In the genomic region with DNA sequence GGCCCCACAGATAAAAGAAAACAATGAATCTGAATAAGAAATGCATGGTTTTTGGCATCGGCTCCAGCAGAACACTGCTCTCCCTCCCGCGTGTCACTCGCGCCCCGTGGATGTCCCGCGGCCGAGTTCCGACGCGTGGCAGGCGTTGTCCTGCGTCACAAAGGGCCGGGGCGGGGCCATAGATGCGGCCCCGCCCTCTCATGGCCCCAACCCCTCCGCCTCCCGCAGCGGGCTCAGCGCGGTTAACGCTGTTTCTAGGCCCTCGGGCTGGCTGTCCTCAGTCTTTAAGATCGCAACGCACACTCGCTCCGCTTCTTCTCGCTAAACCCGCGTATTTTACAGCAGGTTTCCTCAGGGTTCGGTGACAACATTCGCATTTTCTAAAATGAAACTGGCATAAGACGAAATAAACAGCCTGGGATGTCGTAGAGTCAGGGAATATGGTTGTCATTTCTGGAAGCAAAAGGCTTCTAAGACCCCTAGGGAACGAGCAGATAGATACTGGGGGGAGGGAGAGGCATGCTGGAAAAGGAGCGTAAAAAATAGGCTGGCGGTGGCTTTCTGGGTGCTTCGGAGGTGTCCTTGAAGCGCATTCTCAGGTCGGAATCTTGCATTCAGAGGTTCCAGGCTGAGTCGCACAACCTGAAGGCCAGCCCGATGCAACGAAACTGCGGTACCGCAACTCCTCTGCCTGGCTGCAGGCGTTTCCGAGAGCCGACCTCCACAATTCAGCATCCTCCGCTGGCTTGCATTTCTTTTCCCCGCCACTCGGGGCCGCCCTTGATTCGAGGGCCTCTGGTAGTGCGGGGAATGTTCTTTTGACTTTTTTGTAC, we compare ENCODE assay signal across 8 cellular contexts. TPM values are rescaled to one million over a fixed set of nuclear protein-coding genes. Genes with fewer than 3 reads are reported as not detected.
DNase-seq lines count a peak whose midpoint lies in the region; FAIRE-seq and TF ChIP-seq lines count a peak whose summit lies in the region.

A gene with protein sequence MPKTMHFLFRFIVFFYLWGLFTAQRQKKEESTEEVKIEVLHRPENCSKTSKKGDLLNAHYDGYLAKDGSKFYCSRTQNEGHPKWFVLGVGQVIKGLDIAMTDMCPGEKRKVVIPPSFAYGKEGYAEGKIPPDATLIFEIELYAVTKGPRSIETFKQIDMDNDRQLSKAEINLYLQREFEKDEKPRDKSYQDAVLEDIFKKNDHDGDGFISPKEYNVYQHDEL (minus strand): TSS at position 159 of the 833 bp plus-strand sequence. CDS start 101 bp downstream, at position 58.

- no peak within 1 kb of the TSS for H4K8ac ChIP-seq in H9 (replicated peaks; ENCODE audit: insufficient read length, low read depth, low read length)
- no peak within 1 kb of the TSS for H4K8ac ChIP-seq in neuronal stem cell (ENCODE audit: low read depth, low read length)

- H3K56ac ChIP-seq in H9 (ENCODE audit: insufficient read length, low read depth, low read length) = no peak within 1 kb of the TSS

- WGBS in H9 (ENCODE audit: extremely low coverage, insufficient read length, low lambda C conversion rate) = no CpG with 5 or more reads among the region's 56 CpGs
- no CpG with 5 or more reads among the region's 56 CpGs for WGBS in neuronal stem cell (ENCODE audit: extremely low coverage in 2 of 2, insufficient read length in 2 of 2, insufficient replicate concordance in 1 of 2), 2 donors

- no peak within 1 kb of the TSS for H2BK120ac ChIP-seq in H9 (ENCODE audit: low read depth, low read length, poor library complexity, severe bottlenecking)
- no peak within 1 kb of the TSS for H2BK120ac ChIP-seq in neuronal stem cell (ENCODE audit: low read depth, low read length)

- H3K23ac ChIP-seq in H9 (ENCODE audit: insufficient read length, low read depth, low read length) (no peak within 1 kb of the TSS), neuronal stem cell (ENCODE audit: low read depth, low read length, poor library complexity) (peak within 1 kb of the TSS; percentile 69)

- peak within 1 kb of the TSS; percentile 91 to 97 for H3K4me3 Mint-ChIP-seq in H9

- H3F3A ChIP-seq in MM.1S (ENCODE audit: insufficient read depth, low read length) = peaks cover 25% of the 10 kb centered on the region

- H2BK20ac ChIP-seq in H9 (ENCODE audit: low read depth, low read length, poor library complexity, severe bottlenecking) = no peak within 1 kb of the TSS

- H4K91ac ChIP-seq in H9 (ENCODE audit: insufficient read length, low read depth, low read length) = no peak within 1 kb of the TSS
- H4K91ac ChIP-seq in neuronal stem cell (ENCODE audit: low read depth, low read length, poor library complexity) = no peak within 1 kb of the TSS

- H4K20me1 ChIP-seq in H9 (ENCODE audit: control insufficient read depth, insufficient read depth, insufficient read length) (no peaks in the 10 kb centered on the region), MM.1S (ENCODE audit: insufficient read depth, low read length) (no peaks in the 10 kb centered on the region)

- H3K4me1 ChIP-seq in H9 (ENCODE audit: insufficient read depth, low read length) = peaks cover 3% of the 10 kb centered on the region; the same call in 1 of the 2 replicates
- peaks cover 25% of the 10 kb centered on the region for H3K4me1 ChIP-seq in MM.1S (ENCODE audit: low read length)
- peaks cover 0 to 4% of the 10 kb centered on the region in 2 donors for H3K4me1 ChIP-seq in neuronal stem cell (ENCODE audit: control insufficient read depth in 2 of 2, insufficient read depth in 1 of 2, low read depth in 1 of 2, low read length in 2 of 2)

- H4K5ac ChIP-seq in H9 (ENCODE audit: insufficient read length, low read depth, low read length) = peak within 1 kb of the TSS; percentile 12

- H2AK5ac ChIP-seq in H9 (ENCODE audit: insufficient read length, low read length) = no peak within 1 kb of the TSS
- H2AK5ac ChIP-seq in neuronal stem cell (ENCODE audit: low read depth, low read length) = no peak within 1 kb of the TSS

- peaks cover 20 to 27% of the 10 kb centered on the region in 2 experiments for H3K4me1 Mint-ChIP-seq in H9

- peak; percentile 93 for DNase-seq in G401 (ENCODE audit: low spot score)
- DNase-seq in H9 = peak; percentile 85
- peak; percentile 88 for DNase-seq in MM.1S
- peak; percentile 89 for DNase-seq in SIG-M5 treated with dmso at 0.1 percent for 504 hours (lab: John Stamatoyannopoulos, UW; ENCODE audit: unreplicated experiment)
- DNase-seq in activated naive CD4-positive, alpha-beta T cell (lab: John Stamatoyannopoulos, UW) = peak; percentile 48 to 81 (median 61)
- peak; percentile 80 to 81 for DNase-seq in frontal cortex (ENCODE audit: low spot score in 2 of 2)
- peak; percentile 77 for DNase-seq in neuronal stem cell (ENCODE audit: low spot score)

- H2BK5ac ChIP-seq in H9 (ENCODE audit: insufficient read length, low read length) (no peak within 1 kb of the TSS), neuronal stem cell (ENCODE audit: low read length) (no peak within 1 kb of the TSS)

- H3K23me2 ChIP-seq in H9 (ENCODE audit: insufficient read length, low read depth, low read length, poor library complexity, severe bottlenecking) = peaks cover 11% of the 10 kb centered on the region

- H3K79me1 ChIP-seq in H9 (ENCODE audit: insufficient read depth, low read depth, low read length, poor library complexity, severe bottlenecking) (peaks cover under 1% of the 10 kb centered on the region), neuronal stem cell (ENCODE audit: low read depth, low read length) (no peaks in the 10 kb centered on the region)

- no peak within 1 kb of the TSS for H3T11ph ChIP-seq in H9 (ENCODE audit: low read length)

- peak; percentile 74 for TF ChIP-seq CTCF in H9 (conservative IDR thresholded peaks at IDR 0.05)
- peak; percentile 87 for TF ChIP-seq CTCF in MM.1S (IDR thresholded peaks at IDR 0.05; ENCODE audit: low read length)
- TF ChIP-seq CTCF in subcutaneous adipose tissue (IDR thresholded peaks at IDR 0.05; ENCODE audit: low read depth) = no peak

- no peak within 1 kb of the TSS for H2BK15ac ChIP-seq in H9 (ENCODE audit: low read depth, low read length)
- no peak within 1 kb of the TSS for H2BK15ac ChIP-seq in neuronal stem cell (ENCODE audit: low read length)

- no peaks in the 10 kb centered on the region; a peak in 1 of 5 replicates for H3K9me3 Mint-ChIP-seq in H9

- H2AFZ ChIP-seq in H9 (ENCODE audit: low read length) (peak within 1 kb of the TSS; percentile 96), MM.1S (ENCODE audit: low read length) (peak within 1 kb of the TSS; percentile 81), neuronal stem cell (ENCODE audit: low read length) (peak within 1 kb of the TSS; percentile 82)

- H3K4ac ChIP-seq in H9 (ENCODE audit: low read depth, low read length) (no peak within 1 kb of the TSS), neuronal stem cell (ENCODE audit: low read length) (no peak within 1 kb of the TSS)

- H3K9me2 ChIP-seq in MM.1S (replicated peaks; ENCODE audit: insufficient read depth, low read length) = no peaks in the 10 kb centered on the region

- H3K27ac ChIP-seq in H9 (ENCODE audit: insufficient read length, low read depth, low read length) (no peak within 1 kb of the TSS), MM.1S (ENCODE audit: low read length) (peak within 1 kb of the TSS; percentile 85), neuronal stem cell (replicated peaks; ENCODE audit: low read length) (peak within 1 kb of the TSS; percentile 68)

- H3K27me3 ChIP-seq in H9 (ENCODE audit: insufficient read depth, low read length) (no peaks in the 10 kb centered on the region), MM.1S (replicated peaks; ENCODE audit: insufficient read depth, low read length) (no peaks in the 10 kb centered on the region), neuronal stem cell (ENCODE audit: control insufficient read depth in 3 of 3, insufficient read depth in 3 of 3, low read depth in 1 of 3, low read length in 3 of 3) (no peaks in the 10 kb centered on the region)

- no peaks in the 10 kb centered on the region for H3K9me3 ChIP-seq in H9 (ENCODE audit: control insufficient read depth, low read depth, low read length)
- no peaks in the 10 kb centered on the region for H3K9me3 ChIP-seq in MM.1S (replicated peaks; ENCODE audit: insufficient read depth, low read length)
- H3K9me3 ChIP-seq in neuronal stem cell (replicated peaks in 1 of 2; ENCODE audit: control insufficient read depth in 2 of 2, insufficient read depth in 1 of 2, low read depth in 1 of 2, low read length in 2 of 2) = no peaks in the 10 kb centered on the region

- peak within 1 kb of the TSS; percentile 82; the same call in 1 of the 2 replicates for H3K14ac ChIP-seq in H9 (ENCODE audit: insufficient read depth, low read length)
- no peak within 1 kb of the TSS for H3K14ac ChIP-seq in neuronal stem cell (ENCODE audit: low read length)

- H3K27ac Mint-ChIP-seq in H9 = peak within 1 kb of the TSS; percentile 86 to 98 (median 97)

- H3K36me3 ChIP-seq in MM.1S (replicated peaks; ENCODE audit: insufficient read depth, low read length) (no peaks in the 10 kb centered on the region), neuronal stem cell (replicated peaks in 1 of 2; ENCODE audit: control insufficient read depth in 2 of 2, insufficient read depth in 2 of 2, low read length in 2 of 2) (peaks cover 0 to 10% of the 10 kb centered on the region in 2 donors)

- H3K27me3 Mint-ChIP-seq in H9 (ENCODE audit: low read depth) = no peaks in the 10 kb centered on the region; the same call in 1 of the 2 replicates

- in situ Hi-C loops in G401 (cut with HindIII; ENCODE audit: low sequenced_read_pairs) = no loop called here

- H3K4me2 ChIP-seq in H9 (ENCODE audit: insufficient read depth, insufficient read length, low read length) = peak within 1 kb of the TSS; percentile 98
- peak within 1 kb of the TSS; percentile 63 for H3K4me2 ChIP-seq in MM.1S (ENCODE audit: low read depth, low read length)
- H3K4me2 ChIP-seq in neuronal stem cell (ENCODE audit: insufficient read depth, low read length, poor library complexity, severe bottlenecking) = peak within 1 kb of the TSS; percentile 92

- H3K18ac ChIP-seq in H9 (ENCODE audit: insufficient read length, low read depth, low read length) (peak within 1 kb of the TSS; percentile 83), neuronal stem cell (ENCODE audit: low read length) (peak within 1 kb of the TSS; percentile 38)

- peak within 1 kb of the TSS; percentile 87 for H3K9ac ChIP-seq in H9 (ENCODE audit: extremely low read depth, insufficient read length, low read length)
- H3K9ac ChIP-seq in MM.1S (ENCODE audit: low read length) = peak within 1 kb of the TSS; percentile 73
- H3K9ac ChIP-seq in neuronal stem cell (ENCODE audit: low read depth, low read length, poor library complexity) = peak within 1 kb of the TSS; percentile 79

- H3K36me3 Mint-ChIP-seq in H9 (ENCODE audit: insufficient read depth in 1 of 3, low read depth in 3 of 3) = no peaks in the 10 kb centered on the region

- H2BK12ac ChIP-seq in H9 (ENCODE audit: insufficient read length, low read depth, low read length) (no peak within 1 kb of the TSS), neuronal stem cell (ENCODE audit: low read length) (no peak within 1 kb of the TSS)

- peak within 1 kb of the TSS; percentile 73 for H3K4me3 ChIP-seq in MM.1S (ENCODE audit: low read length)
- peak within 1 kb of the TSS; percentile 70 to 91 for H3K4me3 ChIP-seq in neuronal stem cell (ENCODE audit: low read length in 2 of 2)

- no peak for FAIRE-seq in frontal cortex (lab: Jason Lieb, UNC)

- peaks cover 3% of the 10 kb centered on the region; the same call in 1 of the 2 replicates for H3K79me2 ChIP-seq in H9 (ENCODE audit: insufficient read depth, low read length)
- peaks cover 31% of the 10 kb centered on the region for H3K79me2 ChIP-seq in MM.1S (ENCODE audit: low read length)

RNA-seq across cellular contexts. Expression of the gene that starts here (rescaled TPM):
- total RNA-seq in G401 (2014; rRNA removed; shearing (Covaris generic)) = 11.0 and 13.5 TPM in 2 replicates
- total RNA-seq in H9 (2021) (4.5 and 4.8 TPM in 2 replicates), frontal cortex (9.0 TPM), subcutaneous adipose tissue (10 to 100 TPM in 3 of 4 donors, 1 to 10 TPM in 1; 8.8 to 19.6 (median 13.7) TPM)
- 27.1 TPM for polyA plus RNA-seq in neuronal stem cell (2013, experiment 1 of 2)
- polyA plus RNA-seq in neuronal stem cell (2013, experiment 2 of 2) = 28.5 TPM
